20 cellular contexts compared by ENCODE assay signal in the genomic region with DNA sequence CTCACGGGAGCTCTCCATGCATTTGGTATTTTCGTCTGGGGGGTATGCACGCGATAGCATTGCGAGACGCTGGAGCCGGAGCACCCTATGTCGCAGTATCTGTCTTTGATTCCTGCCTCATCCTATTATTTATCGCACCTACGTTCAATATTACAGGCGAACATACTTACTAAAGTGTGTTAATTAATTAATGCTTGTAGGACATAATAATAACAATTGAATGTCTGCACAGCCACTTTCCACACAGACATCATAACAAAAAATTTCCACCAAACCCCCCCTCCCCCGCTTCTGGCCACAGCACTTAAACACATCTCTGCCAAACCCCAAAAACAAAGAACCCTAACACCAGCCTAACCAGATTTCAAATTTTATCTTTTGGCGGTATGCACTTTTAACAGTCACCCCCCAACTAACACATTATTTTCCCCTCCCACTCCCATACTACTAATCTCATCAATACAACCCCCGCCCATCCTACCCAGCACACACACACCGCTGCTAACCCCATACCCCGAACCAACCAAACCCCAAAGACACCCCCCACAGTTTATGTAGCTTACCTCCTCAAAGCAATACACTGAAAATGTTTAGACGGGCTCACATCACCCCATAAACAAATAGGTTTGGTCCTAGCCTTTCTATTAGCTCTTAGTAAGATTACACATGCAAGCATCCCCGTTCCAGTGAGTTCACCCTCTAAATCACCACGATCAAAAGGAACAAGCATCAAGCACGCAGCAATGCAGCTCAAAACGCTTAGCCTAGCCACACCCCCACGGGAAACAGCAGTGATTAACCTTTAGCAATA.
DNase-seq lines count a peak whose midpoint lies in the region; ATAC-seq, FAIRE-seq and TF ChIP-seq lines count a peak whose summit lies in the region.
"Had no signal": no experiment of that assay in that cellular context is flagged by ENCODE, and none has a peak within 500 bp of the region (broad histone marks: within the 10 kb centered on the region; RNA-seq: fewer than 3 reads in every experiment).

No MANE protein-coding gene starts in this region.

- DNase-seq in HepG2 (ENCODE audit: low spot score) (no peak), right lobe of liver (no peak), K562 (ENCODE audit: extremely low read depth in 1 of 4, low spot score in 3 of 4) (no peak), GF-D8 (lab: John Stamatoyannopoulos, UW) (no peak), NCI-H2196 treated with DMSO at 0.1 percent for 48 hours (lab: John Stamatoyannopoulos, UW; ENCODE audit: unreplicated experiment) (no peak)
- DNase-seq: AML-193; Caco-2; Calu3; CD4-positive, alpha-beta T cell; CD8-positive, alpha-beta T cell; DMS79 treated with DMSO at 0.1 percent for 48 hours had no signal

- H3K4me3 ChIP-seq in HepG2 (replicated peaks in 1 of 3; ENCODE audit: insufficient read depth in 1 of 3, low read depth in 2 of 3, low read length in 3 of 3) (no peak overlapping the region), right lobe of liver (no peak overlapping the region), K562 (no peak overlapping the region)
- H3K4me3 ChIP-seq: A549; BLaER1 treated with 17β-estradiol and CSF1 and Interleukin-3, amounts not matched to agents 10 nM and 100 nM; GM12878 had no signal

- no peak overlapping the region for H2AFZ ChIP-seq in HepG2 (ENCODE audit: low read length)
- no peak overlapping the region for H2AFZ ChIP-seq in K562 (ENCODE audit: low read depth, low read length)

- no peak for FAIRE-seq in HepG2 (lab: Jason Lieb, UNC)
- no peak for FAIRE-seq in K562 (lab: Jason Lieb, UNC)
- FAIRE-seq: A549, D721Med, G401.6, GM12878, GM12892, GM18507 had no signal

- H3K9me3 ChIP-seq in HepG2 (ENCODE audit: low read length) (no peaks in the 10 kb centered on the region), right lobe of liver (no peaks in the 10 kb centered on the region), K562 (replicated peaks; ENCODE audit: control insufficient read depth, insufficient read depth, low read depth, low read length) (no peaks in the 10 kb centered on the region)
- H3K9me3 ChIP-seq: A549; BLaER1 treated with 17β-estradiol and CSF1 and Interleukin-3, amounts not matched to agents 10 nM and 100 nM; Caco-2 had no signal

- POLR2A ChIA-PET in HepG2 (lab: Yijun Ruan, JAX) (interaction anchor here (0.5 to 8.8 kb wide), 2 partner anchors 8 to 12 kb away, joined by 6 to 3907 read pairs; no protein-coding TSS in a partner anchor), K562 (lab: Yijun Ruan, JAX) (interaction anchor here (8.8 kb wide), 1 partner anchor 12 kb away, joined by 53806 read pairs; no protein-coding TSS in a partner anchor)

- intact Hi-C loops in HepG2 (cut with micrococcal nuclease; ENCODE audit: unreplicated experiment) (no loop called here), right lobe of liver (cut with DNase I) (no loop called here), K562 (cut with micrococcal nuclease) (no loop called here)

- TF ChIP-seq POLR2A in HepG2 (IDR thresholded peaks at IDR 0.05; ENCODE audit: insufficient read depth in 1 of 2, low read depth in 2 of 2, low read length in 2 of 2) (no peak), right lobe of liver (IDR thresholded peaks at IDR 0.05) (no peak), K562 (conservative IDR thresholded peaks at IDR 0.05) (no peak)

- H3K79me2 ChIP-seq in HepG2 (ENCODE audit: insufficient read depth, low read length) (no peaks in the 10 kb centered on the region), K562 (ENCODE audit: control insufficient read depth, insufficient read depth, low read length) (no peaks in the 10 kb centered on the region)

- H3K9me1 ChIP-seq in K562 (ENCODE audit: control insufficient read depth, insufficient read depth, low read length): no peaks in the 10 kb centered on the region

- no peak for TF ChIP-seq CTCF in HepG2 (CRISPR knock-in tag; IDR thresholded peaks at IDR 0.05)
- no peak for TF ChIP-seq CTCF in right lobe of liver (IDR thresholded peaks at IDR 0.05)
- TF ChIP-seq CTCF in K562 (IDR thresholded peaks at IDR 0.05 in 2 of 3, conservative IDR thresholded peaks at IDR 0.05 in 1 of 3; ENCODE audit: insufficient read depth in 2 of 3, low read depth in 1 of 3, low read length in 3 of 3): no peak

- no peaks in the 10 kb centered on the region for H3K27me3 ChIP-seq in HepG2 (ENCODE audit: control insufficient read depth in 1 of 2, insufficient read depth in 2 of 2, low read length in 2 of 2)
- H3K27me3 ChIP-seq in right lobe of liver: no peaks in the 10 kb centered on the region
- no peaks in the 10 kb centered on the region for H3K27me3 ChIP-seq in K562 (ENCODE audit: control insufficient read depth in 2 of 2, insufficient read depth in 2 of 2, low read length in 2 of 2)
- H3K27me3 ChIP-seq: BLaER1 treated with 17β-estradiol and CSF1 and Interleukin-3, amounts not matched to agents 10 nM and 100 nM had no signal

- H3K9ac ChIP-seq in HepG2 (ENCODE audit: insufficient read depth, low read depth, low read length) (no peak overlapping the region), K562 (ENCODE audit: insufficient read depth in 1 of 2, low read depth in 2 of 2, low read length in 2 of 2) (no peak overlapping the region)
- H3K9ac ChIP-seq: BLaER1 treated with 17β-estradiol and CSF1 and Interleukin-3, amounts not matched to agents 10 nM and 100 nM had no signal

- ATAC-seq in HepG2: no peak
- ATAC-seq in right lobe of liver: no peak
- no peak for ATAC-seq in K562
- ATAC-seq: A549; CD8-positive, alpha-beta T cell; GM12878 had no signal

- H3K4me1 ChIP-seq in HepG2 (ENCODE audit: insufficient read depth, low read length): no peaks in the 10 kb centered on the region
- no peaks in the 10 kb centered on the region for H3K4me1 ChIP-seq in right lobe of liver
- H3K4me1 ChIP-seq in K562 (replicated peaks in 1 of 2; ENCODE audit: control insufficient read depth in 2 of 2, insufficient read depth in 2 of 2, low read length in 2 of 2): no peaks in the 10 kb centered on the region
- H3K4me1 ChIP-seq: A549; BLaER1 treated with 17β-estradiol and CSF1 and Interleukin-3, amounts not matched to agents 10 nM and 100 nM; Caco-2 had no signal

- TF ChIP-seq EP300 in HepG2 (IDR thresholded peaks at IDR 0.05; ENCODE audit: low read depth in 2 of 2, low read length in 2 of 2) (no peak), HepG2 (CRISPR knock-in tag; IDR thresholded peaks at IDR 0.05; ENCODE audit: borderline replicate concordance) (no peak), K562 (IDR thresholded peaks at IDR 0.05; ENCODE audit: low read length) (no peak)

- TF ChIP-seq RAD21 in HepG2 (CRISPR knock-in tag; IDR thresholded peaks at IDR 0.05) (no peak), K562 (CRISPR knock-in tag; conservative IDR thresholded peaks at IDR 0.05 in 1 of 2, IDR thresholded peaks at IDR 0.05 in 1 of 2) (no peak)

- H4K20me1 ChIP-seq in HepG2 (ENCODE audit: insufficient read depth, low read length) (no peaks in the 10 kb centered on the region), K562 (replicated peaks; ENCODE audit: control insufficient read depth, insufficient read depth, low read length) (no peaks in the 10 kb centered on the region)
- H4K20me1 ChIP-seq: BLaER1 treated with 17β-estradiol and CSF1 and Interleukin-3, amounts not matched to agents 10 nM and 100 nM had no signal

- no TSS peak for BruUV-seq in HepG2 (replicated peaks; lab: Mats Ljungman, UMichigan)
- BruUV-seq in K562 (replicated peaks; lab: Mats Ljungman, UMichigan): no TSS peak

- in situ Hi-C loops in HepG2 (cut with HindIII; ENCODE audit: extremely low pct_ligation_motif_present, low pct_unique_long_range_greater_than_20kb) (no loop called here), K562 (cut with MboI) (no loop called here)

- H3K27ac ChIP-seq in HepG2 (ENCODE audit: extremely low read length, insufficient read depth, low read length) (no peak overlapping the region), right lobe of liver (no peak overlapping the region), K562 (ENCODE audit: extremely low read depth, low read depth, low read length) (no peak overlapping the region)
- H3K27ac ChIP-seq: 22Rv1; A549; BLaER1 treated with 17β-estradiol and CSF1 and Interleukin-3, amounts not matched to agents 10 nM and 100 nM; C4-2B had no signal

- H3K4me2 ChIP-seq in HepG2 (ENCODE audit: low read depth, low read length) (no peak overlapping the region), K562 (ENCODE audit: insufficient read depth, low read length) (no peak overlapping the region)
- H3K4me2 ChIP-seq: A549; BLaER1 treated with 17β-estradiol and CSF1 and Interleukin-3, amounts not matched to agents 10 nM and 100 nM had no signal

- CTCF ChIA-PET in HepG2 (lab: Yijun Ruan, JAX; ENCODE audit: low intra/inter-chr PET ratio, low total read pairs) (interaction anchor here (7.2 kb wide), 1 partner anchor 12 kb away, joined by 518 read pairs; no protein-coding TSS in a partner anchor), K562 (lab: Yijun Ruan, JAX; ENCODE audit: low intra/inter-chr PET ratio) (interaction anchor here (0.7 to 8.8 kb wide), 2 partner anchors 8 to 13 kb away, joined by 3 to 1054 read pairs; no protein-coding TSS in a partner anchor)

- under 1% methylated on average over 22 of the region's 22 CpGs for WGBS in HepG2 (ENCODE audit: low lambda C conversion rate)
- under 1% methylated on average over 22 of the region's 22 CpGs for WGBS in right lobe of liver (ENCODE audit: insufficient coverage, low coverage, low lambda C conversion rate, missing lambda C conversion rate)
- WGBS in K562 (ENCODE audit: insufficient coverage, low coverage, missing lambda C conversion rate): under 1% methylated on average over 22 of the region's 22 CpGs

- H3K36me3 ChIP-seq in HepG2 (replicated peaks in 1 of 2; ENCODE audit: control insufficient read depth in 1 of 2, insufficient read depth in 2 of 2, low read length in 2 of 2) (no peaks in the 10 kb centered on the region), right lobe of liver (no peaks in the 10 kb centered on the region), K562 (ENCODE audit: control insufficient read depth, insufficient read depth, low read length) (no peaks in the 10 kb centered on the region)
- H3K36me3 ChIP-seq: BLaER1 treated with 17β-estradiol and CSF1 and Interleukin-3, amounts not matched to agents 10 nM and 100 nM had no signal

TF ChIP-seq in HepG2, 621 proteins besides CTCF, POLR2A, EP300 and RAD21 (continues in another document):
- TF ChIP-seq ZBTB7B (CRISPR knock-in tag; IDR thresholded peaks at IDR 0.05) (no peak), MEIS2 (CRISPR knock-in tag; IDR thresholded peaks at IDR 0.05) (no peak), CCAR2 (optimal IDR thresholded peaks at IDR 0.05; ENCODE audit: low read depth, low read length) (peak; percentile 100), TEAD3 (CRISPR knock-in tag; optimal IDR thresholded peaks at IDR 0.05; ENCODE audit: borderline replicate concordance) (peak; percentile 97)

TF ChIP-seq in K562, 482 proteins besides CTCF, POLR2A, EP300 and RAD21 (continues in another document):
- TF ChIP-seq CBX5 (IDR thresholded peaks at IDR 0.05; ENCODE audit: borderline replicate concordance, low read depth) (no peak), TSC22D4 (tag; IDR thresholded peaks at IDR 0.05) (no peak), TBP (optimal IDR thresholded peaks at IDR 0.05; ENCODE audit: low read depth, low read length) (peak; percentile 96), SRSF7 (optimal IDR thresholded peaks at IDR 0.05; ENCODE audit: low read depth, low read length) (peak; percentile 100), FOXJ3 (CRISPR knock-in tag; IDR thresholded peaks at IDR 0.05) (no peak), HNRNPH1 (optimal IDR thresholded peaks at IDR 0.05; ENCODE audit: low read depth, low read length) (peak; percentile 94)
